ENCODE assay signal across 16 cellular contexts in genomic region chr2:221629478-221629877, GRCh38. TPM values are rescaled to one million over a fixed set of nuclear protein-coding genes. Genes with fewer than 3 reads are reported as not detected.
DNase-seq lines count a peak whose midpoint lies in the region; ATAC-seq and TF ChIP-seq lines count a peak whose summit lies in the region.
"Had no signal": no experiment of that assay in that cellular context is flagged by ENCODE, and none has a peak within 500 bp of the region (broad histone marks: within the 10 kb centered on the region; RNA-seq: fewer than 3 reads in every experiment).

No MANE protein-coding gene starts in this region.

- DNase-seq in BJ (ENCODE audit: low read depth) (peak; percentile 54), LoVo (ENCODE audit: low spot score) (peak; percentile 14), dedifferentiated amniotic fluid mesenchymal stem cell (ENCODE audit: extremely low spot score) (peak; percentile 47), myocyte (ENCODE audit: low read depth) (peak; percentile 68), Right ventricle myocardium superior (no peak)
- DNase-seq in NK-92 treated with Interleukin-12 subunit alpha and Interleukin-12 subunit beta, amount 100 ng/mL, for 24 hours (lab: John Stamatoyannopoulos, UW), result no peak
- DNase-seq in stimulated activated CD4-positive, alpha-beta T cell treated with anti-CD3 and anti-CD28 coated beads, Interleukin-4, amount 100 ng/mL, for 24 hours, result no peak
- DNase-seq: activated naive CD4-positive, alpha-beta T cell treated with Interleukin-2 at 50 U/mL for 16 hours; cortex of kidney; H9; heart right ventricle; NCI-H2081; stimulated activated naive CD8-positive, alpha-beta T cell treated with anti-CD3 and anti-CD28 coated beads, Interleukin-15, Interleukin-2, amounts not matched to agents 100 U/mL and 50 U/mL, for 24 hours; T-cell had no signal

- ATAC-seq in Right ventricle myocardium superior (ENCODE audit: poor library complexity), result no peak
- ATAC-seq in HG03378 (IDR thresholded peaks at IDR 0.05; ENCODE audit: unreplicated experiment), result no peak
- ATAC-seq: GM12878; heart right ventricle; stimulated activated naive CD8-positive, alpha-beta T cell treated with anti-CD3 and anti-CD28 coated beads, Interleukin-15, Interleukin-2, amounts not matched to agents 100 U/mL and 50 U/mL, for 24 hours; T-cell had no signal

- no peak for TF ChIP-seq CTCF in BJ (IDR thresholded peaks at IDR 0.05; ENCODE audit: insufficient read depth, low read depth, low read length)

- intact Hi-C loops in Right ventricle myocardium superior (cut with DNase I), result no loop called here

- H3K36me3 ChIP-seq in BJ (ENCODE audit: control insufficient read depth, insufficient read depth, low read length), result no peaks in the 10 kb centered on the region
- H3K36me3 ChIP-seq: heart right ventricle had no signal

- no peak overlapping the region for H3K4me3 ChIP-seq in BJ (ENCODE audit: low read depth, low read length)
- H3K4me3 ChIP-seq: GM12878, heart right ventricle had no signal

- CTCF ChIA-PET in BJ (lab: Yijun Ruan, JAX), result interaction anchor here (0.6 to 1.4 kb wide), 2 partner anchors 22 to 384 kb away, joined by 3 read pairs; no protein-coding TSS in a partner anchor

- POLR2A ChIA-PET in BJ (lab: Charles Lee), result interaction anchor here (0.5 kb wide), 1 partner anchor 307 kb away, joined by 3 read pairs; no protein-coding TSS in a partner anchor

- no peaks in the 10 kb centered on the region for H3K27me3 ChIP-seq in BJ (ENCODE audit: control insufficient read depth, insufficient read depth, low read length)

RNA-seq across cellular contexts. Expression of gene EPHA4, which starts 57.4 kb away (rescaled TPM):
- polyA plus RNA-seq in BJ (2011; rRNA removed), result 57.2 and 63.2 TPM in 2 replicates
- 82.9 and 87.6 TPM in 2 replicates for polyA minus RNA-seq in BJ (2011; rRNA and poly(A)+ RNA removed)
- total RNA-seq in myocyte (10.1 and 12.9 TPM in 2 replicates), Right ventricle myocardium superior (11.9 TPM)
- polyA plus RNA-seq in myocyte (2012), result 11.3 TPM

Comparison
In these comparisons a context has a peak if more than half of its experiments do, and no peak if none do; other contexts are left out.
1. DNase-seq: peak in BJ (single experiment), LoVo (single experiment), dedifferentiated amniotic fluid mesenchymal stem cell (single experiment) and myocyte (single experiment); none in NK-92 treated with Interleukin-12 subunit alpha and Interleukin-12 subunit beta, amount 100 ng/mL, for 24 hours (single experiment), stimulated activated CD4-positive, alpha-beta T cell treated with anti-CD3 and anti-CD28 coated beads, Interleukin-4, amount 100 ng/mL, for 24 hours (single experiment) and Right ventricle myocardium superior (single experiment).